8 cellular contexts compared by ENCODE assay signal in the genomic region with DNA sequence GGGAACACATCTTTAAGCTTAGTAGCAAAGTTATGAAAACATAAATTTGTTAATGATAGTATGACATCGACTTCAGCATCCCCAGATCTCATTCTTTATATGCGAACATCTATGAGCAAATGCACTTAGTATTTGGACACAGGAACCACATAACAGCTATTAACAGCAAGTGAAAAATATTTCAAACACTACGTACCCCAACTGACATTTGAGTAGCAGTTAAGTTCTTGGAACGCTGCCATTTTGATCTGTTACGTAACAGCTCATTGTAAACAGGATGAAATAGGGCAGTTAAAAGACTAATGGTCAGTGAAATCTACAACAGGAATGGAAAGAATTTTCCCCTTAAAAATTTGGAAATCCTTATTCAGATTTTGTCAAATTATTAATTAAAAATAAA.
DNase-seq lines count a peak whose midpoint lies in the region; ATAC-seq and TF ChIP-seq lines count a peak whose summit lies in the region.

No MANE protein-coding gene starts in this region.

- no peaks in the 10 kb centered on the region for H4K20me1 ChIP-seq in BLaER1 treated with 17β-estradiol and CSF1 and Interleukin-3, amounts not matched to agents 10 nM and 100 nM

- H3K36me3 Mint-ChIP-seq in T-cell, result no peaks in the 10 kb centered on the region
- H3K36me3 Mint-ChIP-seq in activated T-cell treated with anti-CD3 and anti-CD28 coated beads, Interleukin-2, amount 50 U/mL, for 4 hours (ENCODE audit: insufficient read depth), result no peaks in the 10 kb centered on the region

- peaks cover 0 to 3% (median 0%) of the 10 kb centered on the region in 3 donors for H3K9me3 Mint-ChIP-seq in T-cell
- no peaks in the 10 kb centered on the region for H3K9me3 Mint-ChIP-seq in activated T-cell treated with anti-CD3 and anti-CD28 coated beads, Interleukin-2, amount 50 U/mL, for 4 hours

- H3K4me3 ChIP-seq in BLaER1 treated with 17β-estradiol and CSF1 and Interleukin-3, amounts not matched to agents 10 nM and 100 nM, result no peak overlapping the region
- H3K4me3 ChIP-seq in brain microvascular endothelial cell (ENCODE audit: low read depth, low read length) (no peak overlapping the region), lower lobe of right lung (no peak overlapping the region)

- intact Hi-C loops in lower lobe of right lung (cut with DNase I), result no loop called here

- H3K27ac Mint-ChIP-seq in T-cell, result no peak overlapping the region

- H3K4me1 Mint-ChIP-seq in T-cell, result no peaks in the 10 kb centered on the region
- H3K4me1 Mint-ChIP-seq in activated T-cell treated with anti-CD3 and anti-CD28 coated beads, Interleukin-2, amount 50 U/mL, for 4 hours (ENCODE audit: low read depth), result no peaks in the 10 kb centered on the region

- peaks cover 0 to 3% of the 10 kb centered on the region in 2 donors for H3K27me3 Mint-ChIP-seq in T-cell
- peaks cover 2% of the 10 kb centered on the region for H3K27me3 Mint-ChIP-seq in activated T-cell treated with anti-CD3 and anti-CD28 coated beads, Interleukin-2, amount 50 U/mL, for 4 hours (ENCODE audit: low read depth)

- H3K9me3 ChIP-seq in BLaER1 treated with 17β-estradiol and CSF1 and Interleukin-3, amounts not matched to agents 10 nM and 100 nM (replicated peaks in 1 of 11), result peaks cover 0 to 7% (median 0%) of the 10 kb centered on the region in 11 experiments; a peak in 2 of 22 replicates
- H3K9me3 ChIP-seq in lower lobe of right lung, result no peaks in the 10 kb centered on the region

- DNase-seq in NCI-H1105 (lab: John Stamatoyannopoulos, UW) (peak; percentile 83), brain microvascular endothelial cell (peak; percentile 96), lower lobe of right lung (no peak), T-cell (no peak)
- DNase-seq in activated CD8-positive, alpha-beta memory T cell treated with anti-CD3 and anti-CD28 coated beads, Interleukin-2, amount 50 U/mL, for 48 hours, result no peak
- no peak for DNase-seq in activated T-cell treated with anti-CD3 and anti-CD28 coated beads, Interleukin-2, amount 50 U/mL, for 4 hours

- H3K9ac ChIP-seq in BLaER1 treated with 17β-estradiol and CSF1 and Interleukin-3, amounts not matched to agents 10 nM and 100 nM, result no peak overlapping the region

- H3K36me3 ChIP-seq in BLaER1 treated with 17β-estradiol and CSF1 and Interleukin-3, amounts not matched to agents 10 nM and 100 nM, result no peaks in the 10 kb centered on the region
- H3K36me3 ChIP-seq in brain microvascular endothelial cell (replicated peaks), result no peaks in the 10 kb centered on the region
- no peaks in the 10 kb centered on the region for H3K36me3 ChIP-seq in lower lobe of right lung

- ATAC-seq in lower lobe of right lung (peak; percentile 81 to 84), GM21447 (IDR thresholded peaks at IDR 0.05; ENCODE audit: unreplicated experiment) (no peak), T-cell (replicated peaks in 1 of 4) (no peak)
- no peak for ATAC-seq in activated T-cell treated with anti-CD3 and anti-CD28 coated beads, Interleukin-2, amount 50 U/mL, for 4 hours

- no peak for TF ChIP-seq CTCF in brain microvascular endothelial cell (IDR thresholded peaks at IDR 0.05; ENCODE audit: low read depth, low read length, missing control alignments)
- TF ChIP-seq CTCF in lower lobe of right lung (IDR thresholded peaks at IDR 0.05), result no peak

- CTCF ChIA-PET in T-cell (lab: Charles Lee), result no interaction called here

- peak overlapping the region in 9 of 11 experiments; percentile 13 to 57 (median 39); a peak in 12 of 22 replicates for H3K4me2 ChIP-seq in BLaER1 treated with 17β-estradiol and CSF1 and Interleukin-3, amounts not matched to agents 10 nM and 100 nM

- POLR2A ChIA-PET in T-cell (lab: Charles Lee), result no interaction called here

- peaks cover 15 to 52% (median 40%) of the 10 kb centered on the region in 10 experiments for H3K4me1 ChIP-seq in BLaER1 treated with 17β-estradiol and CSF1 and Interleukin-3, amounts not matched to agents 10 nM and 100 nM
- peaks cover 35% of the 10 kb centered on the region for H3K4me1 ChIP-seq in lower lobe of right lung

- H3K4me3 Mint-ChIP-seq in T-cell, result no peak overlapping the region
- no peak overlapping the region for H3K4me3 Mint-ChIP-seq in activated T-cell treated with anti-CD3 and anti-CD28 coated beads, Interleukin-2, amount 50 U/mL, for 4 hours

- H3K27ac ChIP-seq in BLaER1 treated with 17β-estradiol and CSF1 and Interleukin-3, amounts not matched to agents 10 nM and 100 nM, result no peak overlapping the region
- H3K27ac ChIP-seq in brain microvascular endothelial cell, result no peak overlapping the region
- H3K27ac ChIP-seq in lower lobe of right lung, result peak overlapping the region; percentile 19

- H3K27me3 ChIP-seq in BLaER1 treated with 17β-estradiol and CSF1 and Interleukin-3, amounts not matched to agents 10 nM and 100 nM, result no peaks in the 10 kb centered on the region; a peak in 1 of 22 replicates
- H3K27me3 ChIP-seq in brain microvascular endothelial cell (replicated peaks), result no peaks in the 10 kb centered on the region
- no peaks in the 10 kb centered on the region for H3K27me3 ChIP-seq in lower lobe of right lung (ENCODE audit: low read depth)

- in situ Hi-C loops in brain microvascular endothelial cell (cut with HindIII; ENCODE audit: low pct_ligation_motif_present, low sequenced_read_pairs), result no loop called here

Comparison
In these comparisons a context has a peak if more than half of its experiments do, and no peak if none do; other contexts are left out.
1. DNase-seq: peak in NCI-H1105 (single experiment) and brain microvascular endothelial cell (single experiment); none in lower lobe of right lung (single experiment), T-cell (0 of 34), activated CD8-positive, alpha-beta memory T cell treated with anti-CD3 and anti-CD28 coated beads, Interleukin-2, amount 50 U/mL, for 48 hours (single experiment) and activated T-cell treated with anti-CD3 and anti-CD28 coated beads, Interleukin-2, amount 50 U/mL, for 4 hours (single experiment).
2. ATAC-seq: peak in lower lobe of right lung (2 of 2); none in GM21447 (single experiment), T-cell (0 of 4) and activated T-cell treated with anti-CD3 and anti-CD28 coated beads, Interleukin-2, amount 50 U/mL, for 4 hours (0 of 2).